ENCODE assay signal across 9 cellular contexts in the genomic region with DNA sequence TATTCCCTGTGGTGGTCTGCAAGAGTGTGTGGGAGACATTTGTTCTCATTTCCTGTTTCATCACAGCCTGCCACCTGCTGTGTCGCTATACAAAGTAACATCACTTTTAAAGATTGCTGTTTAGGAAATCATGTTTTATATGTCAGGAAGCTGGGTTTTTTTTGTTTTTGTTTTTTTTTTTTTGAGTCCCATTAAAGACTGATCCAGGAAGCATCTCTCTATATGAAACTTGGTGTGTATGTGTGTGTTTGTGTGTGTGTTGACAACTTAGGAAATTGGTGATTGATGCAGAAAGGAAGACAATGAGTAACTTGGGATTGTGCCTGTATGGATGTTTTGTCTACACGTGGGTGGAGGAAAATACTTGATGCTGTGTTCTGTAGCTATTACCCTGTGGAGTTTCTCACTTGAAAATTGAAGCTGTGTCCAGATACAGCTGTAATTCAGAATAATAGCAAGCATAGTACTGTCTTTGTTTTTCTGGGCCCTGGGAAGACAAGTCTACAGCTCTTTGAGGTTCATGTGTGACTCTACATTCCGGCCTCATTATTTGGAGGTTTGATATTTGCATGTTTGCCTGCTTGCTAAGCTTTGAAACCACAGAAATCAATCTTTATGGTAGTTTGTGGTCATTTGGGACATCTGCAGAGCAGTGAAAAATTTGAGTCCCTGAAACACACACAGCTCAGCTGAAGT. TPM values are rescaled to one million over a fixed set of nuclear protein-coding genes. Genes with fewer than 3 reads are reported as not detected.
DNase-seq lines count a peak whose midpoint lies in the region; ATAC-seq lines count a peak whose summit lies in the region.
"Had no signal": no experiment of that assay in that cellular context is flagged by ENCODE, and none has a peak within 500 bp of the region (broad histone marks: within the 10 kb centered on the region; RNA-seq: fewer than 3 reads in every experiment).

No MANE protein-coding gene starts in this region.

- CTCF ChIA-PET in activated CD4-positive, alpha-beta memory T cell treated with anti-CD3 and anti-CD28 coated beads, Interleukin-2, amount 10 ng/mL, durations not matched to agents 7 days and 5 days (lab: Charles Lee), result interaction anchor here (0.7 kb wide), 1 partner anchor 824 kb away, joined by 3 read pairs; no protein-coding TSS in a partner anchor

- peaks cover 14% of the 10 kb centered on the region for H3K27me3 Mint-ChIP-seq in activated CD4-positive, alpha-beta memory T cell treated with anti-CD3 and anti-CD28 coated beads, Interleukin-2, amount 10 ng/mL, durations not matched to agents 7 days and 5 days
- H3K27me3 Mint-ChIP-seq: brain had no signal

- H3K4me3 ChIP-seq in SJSA1, result no peak overlapping the region
- H3K4me3 ChIP-seq in muscle layer of duodenum (ENCODE audit: low read depth in 1 of 2, low read length in 2 of 2), result no peak overlapping the region

- intact Hi-C loops in left colon (cut with DNase I, micrococcal nuclease), result no loop called here

- peak; percentile 86 for ATAC-seq in GM19043 (IDR thresholded peaks at IDR 0.05; ENCODE audit: low read depth, unreplicated experiment)
- ATAC-seq in HG03066 (IDR thresholded peaks at IDR 0.05; ENCODE audit: low read depth, unreplicated experiment), result peak; percentile 84
- ATAC-seq in left colon, result no peak

- H3K4me1 ChIP-seq in SJSA1 (replicated peaks) (peaks cover 25% of the 10 kb centered on the region), muscle layer of duodenum (ENCODE audit: control insufficient read depth in 1 of 2, insufficient read depth in 2 of 2, low read length in 2 of 2) (peaks cover 19 to 40% of the 10 kb centered on the region in 2 donors)

- H3K27me3 ChIP-seq in SJSA1 (replicated peaks), result no peaks in the 10 kb centered on the region
- H3K27me3 ChIP-seq in muscle layer of duodenum (ENCODE audit: low read depth, low read length), result no peaks in the 10 kb centered on the region

- H3K27ac ChIP-seq in SJSA1, result peak overlapping the region; percentile 1; the same call in 1 of the 2 replicates
- H3K27ac ChIP-seq in muscle layer of duodenum (ENCODE audit: low read length), result peak overlapping the region; percentile 27

- no peaks in the 10 kb centered on the region for H3K36me3 Mint-ChIP-seq in activated CD4-positive, alpha-beta memory T cell treated with anti-CD3 and anti-CD28 coated beads, Interleukin-2, amount 10 ng/mL, durations not matched to agents 7 days and 5 days (ENCODE audit: low read depth)

- peak; percentile 78 for DNase-seq in A172 (ENCODE audit: low spot score)
- DNase-seq in SJSA1 (ENCODE audit: low read depth in 1 of 2, low spot score in 2 of 2), result peak in 1 of 2 experiments; percentile 55
- no peak for DNase-seq in left colon
- no peak for DNase-seq in activated CD4-positive, alpha-beta memory T cell treated with anti-CD3 and anti-CD28 coated beads, Interleukin-2, amount 10 ng/mL, durations not matched to agents 7 days and 5 days
- DNase-seq in stimulated activated naive CD4-positive, alpha-beta T cell treated with Interleukin-2 at 50 U/mL for 16 hours (lab: John Stamatoyannopoulos, UW), result no peak

- no peaks in the 10 kb centered on the region for H3K9me3 ChIP-seq in SJSA1 (replicated peaks)
- no peaks in the 10 kb centered on the region for H3K9me3 ChIP-seq in muscle layer of duodenum (ENCODE audit: control insufficient read depth in 1 of 2, low read length in 2 of 2)

- POLR2A ChIA-PET in activated CD4-positive, alpha-beta memory T cell treated with anti-CD3 and anti-CD28 coated beads, Interleukin-2, amount 10 ng/mL, durations not matched to agents 7 days and 5 days (lab: Charles Lee), result no interaction called here

- no peaks in the 10 kb centered on the region for H3K9me3 Mint-ChIP-seq in activated CD4-positive, alpha-beta memory T cell treated with anti-CD3 and anti-CD28 coated beads, Interleukin-2, amount 10 ng/mL, durations not matched to agents 7 days and 5 days

- H3K36me3 ChIP-seq in SJSA1, result no peaks in the 10 kb centered on the region
- H3K36me3 ChIP-seq in muscle layer of duodenum (ENCODE audit: control insufficient read depth in 1 of 2, insufficient read depth in 2 of 2, low read length in 2 of 2), result no peaks in the 10 kb centered on the region

- no peak overlapping the region for H3K27ac Mint-ChIP-seq in activated CD4-positive, alpha-beta memory T cell treated with anti-CD3 and anti-CD28 coated beads, Interleukin-2, amount 10 ng/mL, durations not matched to agents 7 days and 5 days

- H3K4me1 Mint-ChIP-seq in activated CD4-positive, alpha-beta memory T cell treated with anti-CD3 and anti-CD28 coated beads, Interleukin-2, amount 10 ng/mL, durations not matched to agents 7 days and 5 days, result no peaks in the 10 kb centered on the region

- H3K4me3 Mint-ChIP-seq in activated CD4-positive, alpha-beta memory T cell treated with anti-CD3 and anti-CD28 coated beads, Interleukin-2, amount 10 ng/mL, durations not matched to agents 7 days and 5 days, result no peak overlapping the region
- H3K4me3 Mint-ChIP-seq: brain had no signal

RNA-seq across cellular contexts. Expression of gene LAMC1, which starts 47.9 kb away (rescaled TPM):
- total RNA-seq in A172 (2014; rRNA removed; shearing (Covaris generic)), result 143 and 190 TPM in 2 replicates
- 171 and 220 TPM in 2 replicates for total RNA-seq in SJSA1 (2014; rRNA removed; shearing (Covaris generic))
- total RNA-seq in left colon, result 10 to 100 TPM; 32.3 to 54.8 TPM
- total RNA-seq in activated CD4-positive, alpha-beta memory T cell treated with anti-CD3 and anti-CD28 coated beads, Interleukin-2, amount 10 ng/mL, durations not matched to agents 7 days and 5 days, result under 1 TPM in 1 of 2 experiments, not detected in 1; 0.53 TPM

Comparison
In these comparisons a context has a peak if more than half of its experiments do, and no peak if none do; other contexts are left out.
1. RNA of gene LAMC1, which starts 47.9 kb away (total RNA-seq): 171 to 220 TPM in SJSA1, 143 to 190 TPM in A172 and 32.3 to 54.8 TPM in left colon; 0.53 TPM in activated CD4-positive, alpha-beta memory T cell treated with anti-CD3 and anti-CD28 coated beads, Interleukin-2, amount 10 ng/mL, durations not matched to agents 7 days and 5 days; every median in the first group is over 10 times any median in the second.